Comparison of ENCODE assay signal across 8 cellular contexts in genomic region chr3:184786271-184787010, GRCh38. TPM values are rescaled to one million over a fixed set of nuclear protein-coding genes. Genes with fewer than 3 reads are reported as not detected.
DNase-seq lines count a peak whose midpoint lies in the region; ATAC-seq and TF ChIP-seq lines count a peak whose summit lies in the region.

No MANE protein-coding gene starts in this region.

- H3K4me3 Mint-ChIP-seq in nephron, result peak overlapping the region in 1 of 3 experiments; percentile 8

- no peaks in the 10 kb centered on the region for H3K36me3 Mint-ChIP-seq in nephron (ENCODE audit: low read depth)

- POLR2A ChIA-PET in GM10248 (lab: Yijun Ruan, JAX), result no interaction called here

- H3K27ac ChIP-seq in esophagus (ENCODE audit: low read depth in 2 of 2, low read length in 1 of 2), result peak overlapping the region; percentile 27 to 28

- DNase-seq in ELR (ENCODE audit: low read depth), result peak; percentile 93
- peak; percentile 12 for DNase-seq in SIG-M5 (lab: John Stamatoyannopoulos, UW)
- no peak for DNase-seq in iPS-NIHi11 (ENCODE audit: low spot score)
- DNase-seq in DMS53 (lab: John Stamatoyannopoulos, UW), result no peak
- DNase-seq in GM10248 (ENCODE audit: extremely low spot score), result no peak

- CTCF ChIA-PET in GM10248 (lab: Yijun Ruan, JAX), result interaction anchor here (0.9 to 5.3 kb wide), 4 partner anchors 9 to 415 kb away, joined by 3 to 26 read pairs (median 12); no protein-coding TSS in a partner anchor

- TF ChIP-seq CTCF in nephron (IDR thresholded peaks at IDR 0.05; ENCODE audit: unreplicated experiment in 3 of 3), result no peak
- no peak for TF ChIP-seq CTCF in GM10248 (IDR thresholded peaks at IDR 0.05; ENCODE audit: control extremely low read depth, extremely low read depth, low read depth, missing control alignments)

- H3K4me1 Mint-ChIP-seq in nephron, result peaks cover 39% of the 10 kb centered on the region

- ATAC-seq in HG03159 (IDR thresholded peaks at IDR 0.05; ENCODE audit: unreplicated experiment), result no peak

- no peaks in the 10 kb centered on the region for H3K4me1 ChIP-seq in esophagus (ENCODE audit: control insufficient read depth in 2 of 2, insufficient read depth in 2 of 2, low read length in 1 of 2)

- no peaks in the 10 kb centered on the region for H3K27me3 ChIP-seq in esophagus (ENCODE audit: control insufficient read depth in 1 of 2, insufficient read depth in 2 of 2, low read length in 2 of 2)

- peak overlapping the region; percentile 45 to 82 (median 57) for H3K27ac Mint-ChIP-seq in nephron

- H3K4me3 ChIP-seq in esophagus (ENCODE audit: low read depth in 1 of 2, low read length in 2 of 2), result no peak overlapping the region

- H3K9me3 Mint-ChIP-seq in nephron, result no peaks in the 10 kb centered on the region

- H3K36me3 ChIP-seq in esophagus (ENCODE audit: control insufficient read depth in 2 of 2, insufficient read depth in 2 of 2, low read length in 1 of 2), result no peaks in the 10 kb centered on the region

- H3K9me3 ChIP-seq in esophagus (ENCODE audit: control insufficient read depth in 2 of 2, insufficient read depth in 1 of 2, low read depth in 1 of 2, low read length in 1 of 2), result no peaks in the 10 kb centered on the region

- peaks cover 9% of the 10 kb centered on the region for H3K27me3 Mint-ChIP-seq in nephron (ENCODE audit: low read depth)

- 35 to 44% methylated on average over 11 of the region's 11 CpGs for WGBS in esophagus, 2 donors

RNA-seq across cellular contexts. Expression of gene VPS8, which starts 25.5 kb away (rescaled TPM):
- 10 to 100 TPM in 1 of 2 donors, 1 to 10 TPM in 1; 9.5 to 10.4 TPM for polyA plus RNA-seq in esophagus

Comparison
In these comparisons a context has a peak if more than half of its experiments do, and no peak if none do; other contexts are left out.
1. DNase-seq: peak in ELR (single experiment) and SIG-M5 (single experiment); none in iPS-NIHi11 (single experiment), DMS53 (single experiment) and GM10248 (single experiment).